ENCODE assay signal across 27 cellular contexts in the genomic region with DNA sequence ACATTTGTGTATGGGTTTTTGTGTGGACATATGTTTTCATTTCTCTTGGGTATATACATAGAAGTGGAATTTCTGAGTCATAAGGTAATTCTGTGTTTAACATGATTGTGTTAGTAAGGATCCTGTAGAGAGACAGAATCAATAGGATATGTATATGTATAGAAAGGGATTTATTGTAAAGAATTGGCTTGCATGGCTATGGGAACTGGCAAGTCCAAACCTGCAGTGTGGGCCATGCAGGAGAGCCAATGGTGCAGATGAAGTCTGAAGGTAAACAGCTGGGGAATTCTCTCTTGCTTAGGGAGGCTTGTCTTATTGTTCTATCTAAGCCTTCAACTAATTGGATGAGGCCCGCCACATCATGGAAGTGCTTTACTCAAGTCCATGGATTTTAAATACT. TPM values are rescaled to one million over a fixed set of nuclear protein-coding genes. Genes with fewer than 3 reads are reported as not detected.
DNase-seq lines count a peak whose midpoint lies in the region; ATAC-seq, FAIRE-seq and TF ChIP-seq lines count a peak whose summit lies in the region.
"Had no signal": no experiment of that assay in that cellular context is flagged by ENCODE, and none has a peak within 500 bp of the region (broad histone marks: within the 10 kb centered on the region; RNA-seq: fewer than 3 reads in every experiment).

No MANE protein-coding gene starts in this region.

- no peak overlapping the region for H3K9ac ChIP-seq in keratinocyte (ENCODE audit: control insufficient read depth, extremely low read depth, insufficient read depth, low read length)
- H3K9ac ChIP-seq: BLaER1 treated with 17β-estradiol and CSF1 and Interleukin-3, amounts not matched to agents 10 nM and 100 nM; GM23248 had no signal

- H3K4me3 ChIP-seq in epithelial cell of esophagus (ENCODE audit: low read length) = no peak overlapping the region
- H3K4me3 ChIP-seq in keratinocyte (ENCODE audit: control insufficient read depth in 2 of 3, extremely low read depth in 1 of 3, insufficient read depth in 2 of 3, low read depth in 1 of 3, low read length in 3 of 3) = no peak overlapping the region
- H3K4me3 ChIP-seq: A549; BLaER1 treated with 17β-estradiol and CSF1 and Interleukin-3, amounts not matched to agents 10 nM and 100 nM; GM23248 had no signal

- dilution Hi-C loops in keratinocyte (cut with MboI; ENCODE audit: extremely low pct_ligation_motif_present, low sequenced_read_pairs) = no loop called here

- H3K4me1 Mint-ChIP-seq in activated T-cell treated with anti-CD3 and anti-CD28 coated beads, Interleukin-2, amount 50 U/mL, for 72 hours (ENCODE audit: low read depth) = peaks cover 25% of the 10 kb centered on the region
- no peaks in the 10 kb centered on the region for H3K4me1 Mint-ChIP-seq in activated T-cell treated with anti-CD3 and anti-CD28 coated beads, Interleukin-2, amount 50 U/mL, for 4 hours (ENCODE audit: low read depth)
- peaks cover 14% of the 10 kb centered on the region for H3K4me1 Mint-ChIP-seq in activated T-helper 17 cell treated with anti-CD3 and anti-CD28 coated beads, Interleukin-2, amount 50 U/mL, for 72 hours
- H3K4me1 Mint-ChIP-seq in glutamatergic neuron (ENCODE audit: low read depth, unreplicated experiment) = no peaks in the 10 kb centered on the region

- no peaks in the 10 kb centered on the region for H3K79me2 ChIP-seq in keratinocyte (ENCODE audit: control insufficient read depth, insufficient read depth, low read length)

- ATAC-seq in activated T-cell treated with anti-CD3 and anti-CD28 coated beads, Interleukin-2, amount 50 U/mL, for 72 hours (replicated peaks in 1 of 2) = no peak
- no peak for ATAC-seq in activated T-cell treated with anti-CD3 and anti-CD28 coated beads, Interleukin-2, amount 50 U/mL, for 4 hours
- ATAC-seq in activated T-helper 17 cell treated with anti-CD3 and anti-CD28 coated beads, Interleukin-2, amount 50 U/mL, for 72 hours (replicated peaks) = peak; percentile 20
- ATAC-seq in GM21786 (IDR thresholded peaks at IDR 0.05; ENCODE audit: unreplicated experiment) = no peak
- ATAC-seq: A549 had no signal

- no peak overlapping the region for H3K27ac ChIP-seq in keratinocyte (ENCODE audit: control insufficient read depth, insufficient read depth, low read length)
- H3K27ac ChIP-seq: A549; BLaER1 treated with 17β-estradiol and CSF1 and Interleukin-3, amounts not matched to agents 10 nM and 100 nM; GM23248 had no signal

- H3K4me2 ChIP-seq in keratinocyte (ENCODE audit: control insufficient read depth, extremely low read depth, insufficient read depth, low read depth, low read length) = no peak overlapping the region
- H3K4me2 ChIP-seq: A549 had no signal

- FAIRE-seq in keratinocyte (lab: Jason Lieb, UNC) = no peak
- FAIRE-seq: A549, GM12891, GM18507, H1 had no signal

- peaks cover 5 to 9% of the 10 kb centered on the region in 2 donors for H3K9me3 Mint-ChIP-seq in activated T-cell treated with anti-CD3 and anti-CD28 coated beads, Interleukin-2, amount 50 U/mL, for 72 hours
- peaks cover 8% of the 10 kb centered on the region for H3K9me3 Mint-ChIP-seq in activated T-cell treated with anti-CD3 and anti-CD28 coated beads, Interleukin-2, amount 50 U/mL, for 4 hours
- peaks cover 6% of the 10 kb centered on the region for H3K9me3 Mint-ChIP-seq in activated T-helper 17 cell treated with anti-CD3 and anti-CD28 coated beads, Interleukin-2, amount 50 U/mL, for 72 hours
- peaks cover 3% of the 10 kb centered on the region for H3K9me3 Mint-ChIP-seq in glutamatergic neuron (ENCODE audit: unreplicated experiment)

- no peak overlapping the region for H3K4me3 Mint-ChIP-seq in activated T-cell treated with anti-CD3 and anti-CD28 coated beads, Interleukin-2, amount 50 U/mL, for 72 hours
- H3K4me3 Mint-ChIP-seq in activated T-cell treated with anti-CD3 and anti-CD28 coated beads, Interleukin-2, amount 50 U/mL, for 4 hours = no peak overlapping the region
- no peak overlapping the region for H3K4me3 Mint-ChIP-seq in activated T-helper 17 cell treated with anti-CD3 and anti-CD28 coated beads, Interleukin-2, amount 50 U/mL, for 72 hours
- no peak overlapping the region for H3K4me3 Mint-ChIP-seq in glutamatergic neuron (ENCODE audit: unreplicated experiment)
- H3K4me3 Mint-ChIP-seq: CD14-positive monocyte; CD4-positive, alpha-beta T cell; CD8-positive, alpha-beta memory T cell had no signal

- no peaks in the 10 kb centered on the region for H3K36me3 ChIP-seq in keratinocyte (ENCODE audit: control insufficient read depth in 2 of 2, extremely low read depth in 1 of 2, insufficient read depth in 2 of 2, low read length in 2 of 2)
- H3K36me3 ChIP-seq: BE2C; BLaER1 treated with 17β-estradiol and CSF1 and Interleukin-3, amounts not matched to agents 10 nM and 100 nM had no signal

- peak overlapping the region; percentile 82 for H3K27ac Mint-ChIP-seq in activated T-cell treated with anti-CD3 and anti-CD28 coated beads, Interleukin-2, amount 50 U/mL, for 72 hours
- peak overlapping the region; percentile 21 for H3K27ac Mint-ChIP-seq in activated T-helper 17 cell treated with anti-CD3 and anti-CD28 coated beads, Interleukin-2, amount 50 U/mL, for 72 hours
- no peak overlapping the region for H3K27ac Mint-ChIP-seq in glutamatergic neuron (ENCODE audit: unreplicated experiment)
- H3K27ac Mint-ChIP-seq: CD14-positive monocyte; CD4-positive, alpha-beta T cell; CD8-positive, alpha-beta memory T cell had no signal

- no peak overlapping the region for H2AFZ ChIP-seq in keratinocyte (ENCODE audit: control insufficient read depth, low read length)
- H2AFZ ChIP-seq: GM23248 had no signal

- H3K4me1 ChIP-seq in keratinocyte (ENCODE audit: control insufficient read depth, extremely low read depth, insufficient read depth, low read length) = peaks cover 15% of the 10 kb centered on the region
- H3K4me1 ChIP-seq: A549, BE2C had no signal

- no peaks in the 10 kb centered on the region for H3K9me1 ChIP-seq in keratinocyte (ENCODE audit: control insufficient read depth, extremely low read depth, insufficient read depth, low read length)

- peaks cover 6% of the 10 kb centered on the region for H3K27me3 Mint-ChIP-seq in activated T-cell treated with anti-CD3 and anti-CD28 coated beads, Interleukin-2, amount 50 U/mL, for 72 hours (ENCODE audit: low read depth)
- H3K27me3 Mint-ChIP-seq in activated T-cell treated with anti-CD3 and anti-CD28 coated beads, Interleukin-2, amount 50 U/mL, for 4 hours (ENCODE audit: low read depth) = peaks cover 4% of the 10 kb centered on the region
- H3K27me3 Mint-ChIP-seq in activated T-helper 17 cell treated with anti-CD3 and anti-CD28 coated beads, Interleukin-2, amount 50 U/mL, for 72 hours = no peaks in the 10 kb centered on the region
- peaks cover 3% of the 10 kb centered on the region for H3K27me3 Mint-ChIP-seq in glutamatergic neuron (ENCODE audit: unreplicated experiment)
- H3K27me3 Mint-ChIP-seq: CD4-positive, alpha-beta T cell had no signal

- H3K9me3 ChIP-seq in keratinocyte (ENCODE audit: control insufficient read depth, low read depth, low read length) = peaks cover 5% of the 10 kb centered on the region
- H3K9me3 ChIP-seq: A549, BE2C had no signal

- H4K20me1 ChIP-seq in keratinocyte (ENCODE audit: control insufficient read depth, extremely low read depth, insufficient read depth, low read length) = no peaks in the 10 kb centered on the region
- H4K20me1 ChIP-seq: BLaER1 treated with 17β-estradiol and CSF1 and Interleukin-3, amounts not matched to agents 10 nM and 100 nM had no signal

- peaks cover 7 to 9% of the 10 kb centered on the region in 2 donors for H3K36me3 Mint-ChIP-seq in activated T-cell treated with anti-CD3 and anti-CD28 coated beads, Interleukin-2, amount 50 U/mL, for 72 hours (ENCODE audit: insufficient read depth in 2 of 2)
- H3K36me3 Mint-ChIP-seq in activated T-cell treated with anti-CD3 and anti-CD28 coated beads, Interleukin-2, amount 50 U/mL, for 4 hours (ENCODE audit: insufficient read depth) = no peaks in the 10 kb centered on the region
- no peaks in the 10 kb centered on the region for H3K36me3 Mint-ChIP-seq in activated T-helper 17 cell treated with anti-CD3 and anti-CD28 coated beads, Interleukin-2, amount 50 U/mL, for 72 hours (ENCODE audit: low read depth)
- H3K36me3 Mint-ChIP-seq in glutamatergic neuron (ENCODE audit: unreplicated experiment) = peaks cover 16% of the 10 kb centered on the region

- H3K27me3 ChIP-seq in keratinocyte (ENCODE audit: control insufficient read depth, extremely low read depth, insufficient read depth, low read length) = no peaks in the 10 kb centered on the region
- H3K27me3 ChIP-seq: BE2C; BLaER1 treated with 17β-estradiol and CSF1 and Interleukin-3, amounts not matched to agents 10 nM and 100 nM had no signal

- no peak for TF ChIP-seq CTCF in epithelial cell of esophagus (IDR thresholded peaks at IDR 0.05; ENCODE audit: insufficient read depth, low read depth, low read length, missing control alignments)
- no peak for TF ChIP-seq CTCF in keratinocyte (optimal IDR thresholded peaks at IDR 0.05 in 1 of 3, IDR thresholded peaks at IDR 0.05 in 1 of 3, conservative IDR thresholded peaks at IDR 0.05 in 1 of 3; ENCODE audit: extremely low read depth in 1 of 3, insufficient read depth in 2 of 3, low read length in 3 of 3)
- TF ChIP-seq CTCF in glutamatergic neuron (IDR thresholded peaks at IDR 0.05; ENCODE audit: partially characterized antibody, unreplicated experiment) = no peak

- DNase-seq in activated T-cell treated with anti-CD3 and anti-CD28 coated beads, Interleukin-2, amount 50 U/mL, for 72 hours = no peak
- no peak for DNase-seq in activated T-cell treated with anti-CD3 and anti-CD28 coated beads, Interleukin-2, amount 50 U/mL, for 4 hours
- DNase-seq in epithelial cell of esophagus (ENCODE audit: low read depth) (peak; percentile 59), keratinocyte (ENCODE audit: low read depth, low spot score) (peak; percentile 36), glutamatergic neuron (no peak)
- DNase-seq: 8988T; ACHN; AML-193; BE2C; CD4-positive, alpha-beta T cell; CD8-positive, alpha-beta memory T cell; DMS53; DMS79 treated with DMSO at 0.1 percent for 48 hours; GF-D8; H7; HCEC 1CT had no signal

RNA-seq across cellular contexts. Expression of gene IL1R2, which starts 39.2 kb away (rescaled TPM):
- total RNA-seq in activated T-cell treated with anti-CD3 and anti-CD28 coated beads, Interleukin-2, amount 50 U/mL, for 72 hours = 10 to 100 TPM in 1 of 2 donors, 1 to 10 TPM in 1; 8.2 to 11.0 TPM
- 10 to 100 TPM in 1 of 3 donors, 1 to 10 TPM in 2; 4.1 to 11.4 (median 4.3) TPM for total RNA-seq in activated T-cell treated with anti-CD3 and anti-CD28 coated beads, Interleukin-2, amount 50 U/mL, for 4 hours
- total RNA-seq in activated T-helper 17 cell treated with anti-CD3 and anti-CD28 coated beads, Interleukin-2, amount 50 U/mL, for 72 hours = 10 to 100 TPM; 55.8 to 97.6 TPM
- 24.6 to 57.3 TPM (median 47.7 TPM) in 3 replicates for polyA plus RNA-seq in keratinocyte
- polyA plus RNA-seq in keratinocyte (2011; ENCODE audit: low read depth) = 4.9 TPM
- polyA plus RNA-seq in keratinocyte (2011; cell fraction: cytosol; rRNA removed) = 17.5 and 22.7 TPM in 2 replicates
- polyA plus RNA-seq in keratinocyte (2011; cell fraction: nucleus; rRNA removed) = 21.9 and 23.7 TPM in 2 replicates
- 14.9 and 38.8 TPM in 2 replicates for polyA plus RNA-seq in keratinocyte (2012; ENCODE audit: low replicate concordance)
- 16.9 to 36.7 TPM (median 32.0 TPM) in 3 replicates for polyA minus RNA-seq in keratinocyte
- 11.9 TPM for polyA minus RNA-seq in keratinocyte (2011; cell fraction: cytosol; rRNA and poly(A)+ RNA removed)
- 9.6 and 10.4 TPM in 2 replicates for polyA minus RNA-seq in keratinocyte (2011; cell fraction: nucleus; rRNA and poly(A)+ RNA removed)
- total RNA-seq in glutamatergic neuron (ENCODE audit: unreplicated experiment) = not detected
- total RNA-seq: Daoy, G401, H1 had no signal
- polyA plus RNA-seq: CD8-positive, alpha-beta memory T cell had no signal

Comparison
In these comparisons a context has a peak if more than half of its experiments do, and no peak if none do; other contexts are left out.
1. DNase-seq: peak in epithelial cell of esophagus (single experiment) and keratinocyte (single experiment); none in activated T-cell treated with anti-CD3 and anti-CD28 coated beads, Interleukin-2, amount 50 U/mL, for 72 hours (0 of 2), activated T-cell treated with anti-CD3 and anti-CD28 coated beads, Interleukin-2, amount 50 U/mL, for 4 hours (single experiment) and glutamatergic neuron (single experiment).
2. RNA of gene IL1R2, which starts 39.2 kb away (total RNA-seq): 55.8 to 97.6 TPM in activated T-helper 17 cell treated with anti-CD3 and anti-CD28 coated beads, Interleukin-2, amount 50 U/mL, for 72 hours; 8.2 to 11.0 TPM in activated T-cell treated with anti-CD3 and anti-CD28 coated beads, Interleukin-2, amount 50 U/mL, for 72 hours, 4.1 to 11.4 TPM in activated T-cell treated with anti-CD3 and anti-CD28 coated beads, Interleukin-2, amount 50 U/mL, for 4 hours and not detected in glutamatergic neuron (single experiment); every median in the first group is over 4 times any median in the second.